8 cellular contexts compared by ENCODE assay signal in the genomic region with DNA sequence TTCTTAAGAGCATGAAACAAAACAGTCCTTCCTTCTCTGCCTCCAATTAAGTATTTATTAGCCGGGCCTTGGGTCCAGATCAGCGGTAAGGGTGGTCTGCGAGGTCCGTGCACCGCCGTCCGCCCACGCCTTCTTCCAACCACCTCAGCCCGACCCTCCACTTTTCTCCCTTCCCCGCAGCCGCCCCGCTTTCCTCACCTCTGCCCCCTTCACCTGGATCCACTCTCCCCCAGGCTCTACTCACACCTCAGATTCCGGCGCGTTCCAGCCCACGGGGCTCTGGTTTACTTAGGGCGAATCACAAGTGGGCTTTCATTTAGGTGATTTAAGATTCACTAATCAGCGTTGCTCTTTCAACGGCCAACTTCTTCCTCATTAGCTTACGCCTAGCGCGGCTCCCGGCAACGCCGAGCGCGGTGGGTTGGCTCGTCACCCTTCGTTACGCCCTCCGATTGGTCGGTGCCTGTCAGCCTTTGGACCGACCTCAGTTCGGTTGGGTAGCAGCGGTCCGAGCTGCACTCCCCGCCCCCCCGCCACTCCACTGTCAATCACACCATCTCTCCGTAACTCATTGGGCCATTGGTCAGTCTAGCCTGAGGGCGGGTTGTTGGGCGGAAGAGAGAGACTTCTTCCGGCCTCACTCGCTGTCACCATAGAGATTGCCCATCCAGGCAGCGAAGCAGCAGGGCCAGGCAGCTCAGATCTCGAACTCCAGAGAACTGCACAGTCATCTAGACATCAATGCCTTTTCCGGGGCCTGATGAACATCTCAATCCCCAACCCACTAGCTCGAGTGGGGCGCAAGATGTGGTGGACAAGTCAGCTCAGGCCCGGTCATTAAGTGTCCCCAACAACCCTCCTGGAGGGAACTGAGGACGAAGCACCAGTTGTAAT. TPM values are rescaled to one million over a fixed set of nuclear protein-coding genes. Genes with fewer than 3 reads are reported as not detected.
DNase-seq lines count a peak whose midpoint lies in the region; ATAC-seq and TF ChIP-seq lines count a peak whose summit lies in the region.

Gene TMEM218 (minus strand): TSS at position 286 of the 894 bp plus-strand sequence. CDS start 9,385 bp downstream, outside the sequence.

- intact Hi-C loops in Panc1 (cut with micrococcal nuclease; ENCODE audit: unreplicated experiment): no loop called here

- H3K4me3 ChIP-seq in Panc1 (ENCODE audit: low read depth in 2 of 2, low read length in 2 of 2): peak within 1 kb of the TSS; percentile 89 to 97
- peak within 1 kb of the TSS; percentile 96 to 99 for H3K4me3 ChIP-seq in mucosa of rectum (ENCODE audit: low read length in 2 of 2)

- H3K4me1 ChIP-seq in Panc1 (ENCODE audit: control insufficient read depth, insufficient read depth, low read length) (peaks cover 7% of the 10 kb centered on the region; the same call in 1 of the 2 replicates), mucosa of rectum (ENCODE audit: control insufficient read depth in 2 of 2, insufficient read depth in 2 of 2, low read length in 2 of 2) (peaks cover 3% of the 10 kb centered on the region in 2 donors)

- H3K4me1 Mint-ChIP-seq in activated T-cell treated with anti-CD3 and anti-CD28 coated beads, Interleukin-2, amount 50 U/mL, for 4 hours (ENCODE audit: low read depth): peaks cover 17% of the 10 kb centered on the region

- BruUV-seq in Panc1 (replicated peaks; lab: Mats Ljungman, UMichigan): no TSS peak

- no peaks in the 10 kb centered on the region for H3K9me3 Mint-ChIP-seq in activated T-cell treated with anti-CD3 and anti-CD28 coated beads, Interleukin-2, amount 50 U/mL, for 4 hours

- TF ChIP-seq CTCF in Panc1 (IDR thresholded peaks at IDR 0.05): no peak

- POLR2A ChIA-PET in Panc1 (lab: Charles Lee): no interaction called here

- CTCF ChIA-PET in Panc1 (lab: Charles Lee): interaction anchor here (0.9 to 1.5 kb wide), 4 partner anchors 13 to 312 kb away, joined by 3 to 7 read pairs (median 4); no protein-coding TSS in a partner anchor

- peak within 1 kb of the TSS; percentile 98 for H3K4me3 Mint-ChIP-seq in activated T-cell treated with anti-CD3 and anti-CD28 coated beads, Interleukin-2, amount 50 U/mL, for 4 hours

- H3K27ac ChIP-seq in Panc1 (ENCODE audit: low read length) (peak within 1 kb of the TSS; percentile 96), mucosa of rectum (ENCODE audit: low read depth in 2 of 2, low read length in 2 of 2) (peak within 1 kb of the TSS; percentile 73 to 77)

- peak; percentile 45 for TF ChIP-seq POLR2A in erythroblast (IDR thresholded peaks at IDR 0.05; ENCODE audit: low read length)

- peaks cover 5% of the 10 kb centered on the region for H3K36me3 Mint-ChIP-seq in activated T-cell treated with anti-CD3 and anti-CD28 coated beads, Interleukin-2, amount 50 U/mL, for 4 hours (ENCODE audit: insufficient read depth)

- DNase-seq in DMS53 (lab: John Stamatoyannopoulos, UW): peak; percentile 99
- peak; percentile 100 for DNase-seq in KG1 (lab: John Stamatoyannopoulos, UW)
- DNase-seq in Panc1 (ENCODE audit: low read depth, low spot score): peak; percentile 99
- DNase-seq in activated T-cell treated with anti-CD3 and anti-CD28 coated beads, Interleukin-2, amount 50 U/mL, for 4 hours: peak; percentile 91
- DNase-seq in erythroblast (lab: John Stamatoyannopoulos, UW): peak; percentile 98 to 99
- DNase-seq in stimulated activated CD8-positive, alpha-beta memory T cell treated with anti-CD3 and anti-CD28 coated beads, Interleukin-4, amount 100 ng/mL, for 48 hours: peak; percentile 95

- peak within 1 kb of the TSS; percentile 71 to 94 for H3K9ac ChIP-seq in mucosa of rectum (ENCODE audit: low read depth in 1 of 2, low read length in 2 of 2)

- H3K9me3 ChIP-seq in Panc1 (ENCODE audit: control insufficient read depth, insufficient read depth, low read depth, low read length) (peaks cover 11% of the 10 kb centered on the region; the same call in 1 of the 2 replicates), mucosa of rectum (ENCODE audit: control insufficient read depth in 2 of 2, low read length in 2 of 2) (no peaks in the 10 kb centered on the region)

- ATAC-seq in GM21723 (IDR thresholded peaks at IDR 0.05; ENCODE audit: unreplicated experiment): peak; percentile 99
- peak; percentile 99 for ATAC-seq in Panc1
- ATAC-seq in activated T-cell treated with anti-CD3 and anti-CD28 coated beads, Interleukin-2, amount 50 U/mL, for 4 hours: peak; percentile 98 to 99

- peaks cover 8% of the 10 kb centered on the region for H3K27me3 ChIP-seq in Panc1 (ENCODE audit: control insufficient read depth, insufficient read depth, low read length)
- H3K27me3 ChIP-seq in mucosa of rectum (ENCODE audit: control insufficient read depth in 2 of 2, insufficient read depth in 2 of 2, low read length in 2 of 2): no peaks in the 10 kb centered on the region

- no peaks in the 10 kb centered on the region for H3K27me3 Mint-ChIP-seq in activated T-cell treated with anti-CD3 and anti-CD28 coated beads, Interleukin-2, amount 50 U/mL, for 4 hours (ENCODE audit: low read depth)

- in situ Hi-C loops in Panc1 (cut with HindIII; ENCODE audit: low pct_unique_long_range_greater_than_20kb, low sequenced_read_pairs): no loop called here

- H3K36me3 ChIP-seq in Panc1 (ENCODE audit: control insufficient read depth, insufficient read depth, low read length): no peaks in the 10 kb centered on the region
- no peaks in the 10 kb centered on the region for H3K36me3 ChIP-seq in mucosa of rectum (ENCODE audit: control insufficient read depth in 2 of 2, insufficient read depth in 2 of 2, low read length in 2 of 2)

RNA-seq across cellular contexts. Expression of gene TMEM218, which starts in this region (rescaled TPM):
- 26.8 TPM for total RNA-seq in Panc1 (2021; ENCODE audit: unreplicated experiment)
- 29.3 TPM for polyA plus RNA-seq in Panc1 (2012; ENCODE audit: insufficient read length)
- total RNA-seq in activated T-cell treated with anti-CD3 and anti-CD28 coated beads, Interleukin-2, amount 50 U/mL, for 4 hours: 10 to 100 TPM; 10.6 to 13.1 (median 12.3) TPM

Comparison
In these comparisons a context has a peak if more than half of its experiments do, and no peak if none do; other contexts are left out.
1. Peak in every context shown above with its lines: DNase-seq, ATAC-seq, H3K4me3 ChIP-seq and H3K27ac ChIP-seq.